8 cellular contexts compared by ENCODE assay signal in the genomic region with DNA sequence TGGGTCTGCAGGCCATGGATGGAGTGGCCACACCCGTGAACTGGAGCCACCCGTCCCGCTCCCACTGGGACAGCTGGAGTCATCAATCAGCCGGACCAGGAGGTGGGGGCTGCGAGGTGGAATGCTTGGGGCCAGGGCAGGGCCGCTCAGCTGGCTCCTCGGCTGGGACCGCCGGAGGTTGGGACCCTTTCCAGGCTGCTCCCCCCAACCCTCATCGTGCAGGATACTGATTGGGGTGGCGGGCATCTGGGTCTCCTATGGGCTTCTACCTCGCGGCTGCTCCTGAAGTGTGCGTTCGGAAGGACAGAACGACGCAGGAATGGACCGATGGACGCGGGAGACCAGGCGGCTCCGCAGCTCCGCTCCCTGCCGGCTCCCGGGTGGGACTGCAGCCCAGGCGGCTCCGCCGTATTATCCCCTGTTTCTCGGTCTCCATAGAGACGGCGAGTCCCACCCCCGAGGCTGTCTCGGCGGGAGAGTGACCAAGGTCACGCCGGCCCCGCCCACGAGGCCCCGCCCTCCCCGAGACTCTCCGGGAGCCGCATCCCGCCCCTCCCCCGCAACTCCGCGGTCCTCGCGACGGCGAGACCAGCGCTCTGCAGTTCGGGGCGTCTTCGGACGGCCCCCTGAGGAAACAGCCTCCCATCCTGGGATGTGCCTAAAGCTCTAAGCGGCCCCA. TPM values are rescaled to one million over a fixed set of nuclear protein-coding genes. Genes with fewer than 3 reads are reported as not detected.
DNase-seq lines count a peak whose midpoint lies in the region; ATAC-seq and TF ChIP-seq lines count a peak whose summit lies in the region.

TPPP3 (minus strand) TSS at position 388 of the 679 bp plus-strand sequence. CDS start 2,387 bp downstream, outside the sequence.

- H3K4me3 ChIP-seq in ACC112 (ENCODE audit: low read depth, low read length) = peak within 1 kb of the TSS; percentile 74
- peak within 1 kb of the TSS; percentile 61 for H3K4me3 ChIP-seq in GM23338
- peak within 1 kb of the TSS; percentile 23 for H3K4me3 ChIP-seq in SJSA1
- H3K4me3 ChIP-seq in retinal pigment epithelial cell (ENCODE audit: low read length) = peak within 1 kb of the TSS; percentile 39

- H3K27ac ChIP-seq in ACC112 (ENCODE audit: low read depth, low read length) = no peak within 1 kb of the TSS
- H3K27ac ChIP-seq in GM23338 (ENCODE audit: low read depth) = no peak within 1 kb of the TSS
- H3K27ac ChIP-seq in SJSA1 = no peak within 1 kb of the TSS

- H3K4me3 Mint-ChIP-seq in GM23338 = peak within 1 kb of the TSS; percentile 65
- H3K4me3 Mint-ChIP-seq in central memory CD8-positive, alpha-beta T cell = peak within 1 kb of the TSS; percentile 68

- TF ChIP-seq CTCF in GM23338 (conservative IDR thresholded peaks at IDR 0.05; ENCODE audit: low read depth in 2 of 2) = peak; percentile 38 to 45
- peak; percentile 70 for TF ChIP-seq CTCF in retinal pigment epithelial cell (conservative IDR thresholded peaks at IDR 0.05; ENCODE audit: low read depth, low read length)

- H3K27me3 ChIP-seq in ACC112 (ENCODE audit: insufficient read depth, low read length) (peaks cover 9% of the 10 kb centered on the region), GM23338 (ENCODE audit: insufficient read depth) (peaks cover 45% of the 10 kb centered on the region), SJSA1 (replicated peaks) (no peaks in the 10 kb centered on the region)

- H3K4me1 Mint-ChIP-seq in GM23338 = peaks cover 19% of the 10 kb centered on the region
- peaks cover 10% of the 10 kb centered on the region for H3K4me1 Mint-ChIP-seq in central memory CD8-positive, alpha-beta T cell

- peak within 1 kb of the TSS; percentile 92 for H3K4me2 ChIP-seq in GM23338

- H4K20me1 ChIP-seq in GM23338 (replicated peaks; ENCODE audit: insufficient read depth) = no peaks in the 10 kb centered on the region

- peaks cover 57% of the 10 kb centered on the region for H3K27me3 Mint-ChIP-seq in GM23338 (ENCODE audit: insufficient read depth, low read depth, poor library complexity)
- peaks cover 31% of the 10 kb centered on the region for H3K27me3 Mint-ChIP-seq in central memory CD8-positive, alpha-beta T cell

- 0 out of 2 replicates have a peak, but pooled peaks cover 10% of the 10 kb centered on the region for H3F3A ChIP-seq in GM23338 (replicated peaks; ENCODE audit: low read depth)

- H3K9me2 ChIP-seq in GM23338 (ENCODE audit: insufficient read depth) = no peaks in the 10 kb centered on the region

- DNase-seq in GM23338 (ENCODE audit: low spot score) = peak; percentile 83
- DNase-seq in SJSA1 (ENCODE audit: low read depth in 1 of 2, low spot score in 2 of 2) = peak; percentile 57 to 92
- no peak for DNase-seq in central memory CD8-positive, alpha-beta T cell (ENCODE audit: low spot score in 2 of 2)
- DNase-seq in iPS-NIHi7 (ENCODE audit: extremely low spot score) = peak; percentile 91
- DNase-seq in retinal pigment epithelial cell (ENCODE audit: low read depth) = peak; percentile 43
- DNase-seq in NCI-H2107 (lab: John Stamatoyannopoulos, UW) = no peak

- H3K79me2 ChIP-seq in ACC112 (ENCODE audit: control insufficient read depth, insufficient read depth, low read length, unreplicated experiment) = no peaks in the 10 kb centered on the region
- no peaks in the 10 kb centered on the region for H3K79me2 ChIP-seq in GM23338 (replicated peaks; ENCODE audit: insufficient read depth)

- no peaks in the 10 kb centered on the region for H3K9me3 Mint-ChIP-seq in GM23338
- no peaks in the 10 kb centered on the region for H3K9me3 Mint-ChIP-seq in central memory CD8-positive, alpha-beta T cell

- no peak within 1 kb of the TSS for H3K27ac Mint-ChIP-seq in GM23338
- H3K27ac Mint-ChIP-seq in central memory CD8-positive, alpha-beta T cell (ENCODE audit: low read depth) = no peak within 1 kb of the TSS

- no peaks in the 10 kb centered on the region for H3K36me3 Mint-ChIP-seq in GM23338 (ENCODE audit: low read depth)
- H3K36me3 Mint-ChIP-seq in central memory CD8-positive, alpha-beta T cell (ENCODE audit: insufficient read depth) = peaks cover 3% of the 10 kb centered on the region

- H3K4me1 ChIP-seq in ACC112 (ENCODE audit: control insufficient read depth, insufficient read depth, low read length, unreplicated experiment) (peaks cover 29% of the 10 kb centered on the region), GM23338 (ENCODE audit: insufficient read depth) (peaks cover 34% of the 10 kb centered on the region), SJSA1 (replicated peaks) (peaks cover 25% of the 10 kb centered on the region)

- H3K9me3 ChIP-seq in SJSA1 (replicated peaks) = no peaks in the 10 kb centered on the region

- ATAC-seq in GM23338 (peak; percentile 59), GM18873 (IDR thresholded peaks at IDR 0.05; ENCODE audit: low FRiP score, unreplicated experiment) (no peak)
- ATAC-seq in central memory CD8-positive, alpha-beta T cell (replicated peaks; ENCODE audit: extremely low read depth, poor library complexity, severe bottlenecking) = peak; percentile 57

- H2AFZ ChIP-seq in ACC112 (ENCODE audit: low read length, unreplicated experiment) (peak within 1 kb of the TSS; percentile 39), GM23338 (peak within 1 kb of the TSS; percentile 96)

- H3K36me3 ChIP-seq in ACC112 (ENCODE audit: insufficient read depth, low read length) (no peaks in the 10 kb centered on the region), GM23338 (ENCODE audit: insufficient read depth) (no peaks in the 10 kb centered on the region), SJSA1 (no peaks in the 10 kb centered on the region)

TF ChIP-seq in GM23338, 12 proteins besides CTCF, POLR2A, EP300 and RAD21:
- TF ChIP-seq CREB1 (CRISPR knock-in tag; IDR thresholded peaks at IDR 0.05; ENCODE audit: low read depth) (no peak), ZNF331 (CRISPR knock-in tag; IDR thresholded peaks at IDR 0.05; ENCODE audit: low read depth) (no peak), POLR2AphosphoS5 (IDR thresholded peaks at IDR 0.05; ENCODE audit: low read depth) (no peak)

RNA-seq across cellular contexts. Expression of gene TPPP3, which starts in this region (rescaled TPM):
- 0.28 TPM in 1 of 2 replicates, not detected in the other for total RNA-seq in GM23338 (2014; rRNA removed; shearing (Covaris generic))
- polyA plus RNA-seq in GM23338 (2016; fragmentation: Nextera tagmentation; extraction: Ambion mirVana) = 0.26 and 1.3 TPM in 2 replicates
- not detected in 2 replicates for total RNA-seq in SJSA1 (2014; rRNA removed; shearing (Covaris generic))

Comparison
In these comparisons a context has a peak if more than half of its experiments do, and no peak if none do; other contexts are left out.
1. Peak in DNase-seq and H3K4me3 ChIP-seq in SJSA1; RNA of the gene not detected or under 1 TPM.
2. H3K4me3 ChIP-seq: peak in every context shown above with its lines; median percentile 74 in ACC112; 61 in GM23338; 39 in retinal pigment epithelial cell; 23 in SJSA1.
3. DNase-seq: peak in GM23338 (single experiment), iPS-NIHi7 (single experiment) and retinal pigment epithelial cell (single experiment); none in central memory CD8-positive, alpha-beta T cell (0 of 2) and NCI-H2107 (single experiment).